ENCODE assay signal across 13 cellular contexts in the genomic region with DNA sequence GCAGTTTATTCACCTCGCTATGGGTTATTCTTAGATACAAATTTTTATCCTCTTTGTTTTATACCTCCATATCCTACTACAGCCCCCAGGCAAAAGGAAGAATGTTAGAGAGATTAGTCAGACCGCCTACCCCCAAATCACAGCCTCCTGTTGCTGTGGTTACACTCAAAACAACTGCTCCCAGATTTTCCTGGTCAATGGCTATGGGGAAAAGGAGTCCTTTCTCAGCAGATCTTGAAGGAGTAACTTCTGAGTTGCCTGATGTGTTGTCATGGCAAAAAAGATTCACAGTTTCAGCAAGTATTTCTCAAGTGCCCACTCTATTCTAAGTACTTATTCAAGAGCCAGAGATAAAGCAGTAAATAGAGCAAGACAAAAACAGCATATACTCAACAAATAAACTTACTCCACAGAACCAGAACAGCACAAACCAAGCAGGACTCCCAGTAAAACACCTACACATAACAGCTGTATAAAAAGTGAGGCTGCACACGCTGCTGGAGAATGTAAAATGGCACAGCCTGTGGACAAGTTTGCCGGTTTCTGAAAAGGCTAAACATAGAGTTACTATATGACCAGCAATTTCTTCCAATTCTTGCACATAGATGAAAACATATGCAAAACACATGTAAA.
A peak's percentile ranks its signal among the peaks of the same experiment; 100 is the strongest.
DNase-seq lines count a peak whose midpoint lies in the region; ATAC-seq and TF ChIP-seq lines count a peak whose summit lies in the region.
"Had no signal": no experiment of that assay in that cellular context is flagged by ENCODE, and none has a peak within 500 bp of the region (broad histone marks: within the 10 kb centered on the region; RNA-seq: fewer than 3 reads in every experiment).

No MANE protein-coding gene starts in this region.

- peak overlapping the region in 1 of 2 experiments; percentile 64; a peak in 1 of 4 replicates for H4K8ac ChIP-seq in IMR-90 (ENCODE audit: low read depth in 2 of 2, low read length in 2 of 2)

- H3K9me3 ChIP-seq in IMR-90 (ENCODE audit: control insufficient read depth, insufficient read depth, low read length) (no peaks in the 10 kb centered on the region), mesodermal cell (ENCODE audit: control insufficient read depth, low read length) (no peaks in the 10 kb centered on the region), WERI-Rb-1 (ENCODE audit: severe bottlenecking) (no peaks in the 10 kb centered on the region)

- in situ Hi-C loops in IMR-90 (cut with MboI; ENCODE audit: low sequenced_read_pairs): no loop called here

- peaks cover 15% of the 10 kb centered on the region for H3K36me3 ChIP-seq in IMR-90 (ENCODE audit: control insufficient read depth, insufficient read depth, low read length)
- H3K36me3 ChIP-seq in mesodermal cell (ENCODE audit: control insufficient read depth, insufficient read depth, low read length): peaks cover 35% of the 10 kb centered on the region
- H3K36me3 ChIP-seq in WERI-Rb-1: peaks cover 49% of the 10 kb centered on the region

- H3K27me3 Mint-ChIP-seq in activated CD8-positive, alpha-beta T cell treated with anti-CD3 and anti-CD28 coated beads, Interleukin-2, amount 10 ng/mL, durations not matched to agents 7 days and 5 days (ENCODE audit: low read depth): no peaks in the 10 kb centered on the region
- H3K27me3 Mint-ChIP-seq: stimulated activated naive CD8-positive, alpha-beta T cell treated with anti-CD3 and anti-CD28 coated beads, Interleukin-15, Interleukin-2, amounts not matched to agents 100 ng/mL and 50 ng/mL, for 24 hours had no signal

- TF ChIP-seq POLR2A in IMR-90 (IDR thresholded peaks at IDR 0.05; ENCODE audit: low read depth, low read length): no peak

- H4K20me1 ChIP-seq in IMR-90 (ENCODE audit: insufficient read depth, low read length): peaks cover 12% of the 10 kb centered on the region; the same call in 1 of the 2 replicates

- H3K4me3 Mint-ChIP-seq in activated CD8-positive, alpha-beta T cell treated with anti-CD3 and anti-CD28 coated beads, Interleukin-2, amount 10 ng/mL, durations not matched to agents 7 days and 5 days: no peak overlapping the region
- H3K4me3 Mint-ChIP-seq: stimulated activated naive CD8-positive, alpha-beta T cell treated with anti-CD3 and anti-CD28 coated beads, Interleukin-15, Interleukin-2, amounts not matched to agents 100 ng/mL and 50 ng/mL, for 24 hours had no signal

- no peak overlapping the region for H2AK5ac ChIP-seq in IMR-90 (ENCODE audit: low read depth, low read length)

- H3K36me3 Mint-ChIP-seq in activated CD8-positive, alpha-beta T cell treated with anti-CD3 and anti-CD28 coated beads, Interleukin-2, amount 10 ng/mL, durations not matched to agents 7 days and 5 days (ENCODE audit: low read depth): peaks cover 26% of the 10 kb centered on the region

- DNase-seq in AG10803 (ENCODE audit: low read depth) (peak; percentile 85), IMR-90 (peak; percentile 93), choroid plexus epithelial cell (ENCODE audit: low read depth) (peak; percentile 74), WERI-Rb-1 (no peak)
- DNase-seq in activated effector memory CD4-positive, alpha-beta T cell treated with anti-CD3 and anti-CD28 coated beads, Interleukin-2, amount 50 U/mL, for 16 hours: no peak
- no peak for DNase-seq in activated CD8-positive, alpha-beta T cell treated with anti-CD3 and anti-CD28 coated beads, Interleukin-2, amount 10 ng/mL, durations not matched to agents 7 days and 5 days
- DNase-seq in activated CD4-positive, CD25-positive, alpha-beta regulatory T cell treated with anti-CD3 and anti-CD28 coated beads, Interleukin-2, amount 50 U/mL, for 72 hours: no peak
- DNase-seq: activated naive CD4-positive, alpha-beta T cell treated with Interleukin-2 at 50 U/mL for 16 hours; NCI-H146; T-helper 1 cell had no signal

- ATAC-seq in IMR-90 (ENCODE audit: low read depth): peak; percentile 79
- ATAC-seq in activated CD8-positive, alpha-beta T cell treated with anti-CD3 and anti-CD28 coated beads, Interleukin-2, amount 10 ng/mL, durations not matched to agents 7 days and 5 days: no peak

- H3K4me1 ChIP-seq in IMR-90 (ENCODE audit: control insufficient read depth, insufficient read depth, low read length): peaks cover 11% of the 10 kb centered on the region
- H3K4me1 ChIP-seq in mesodermal cell (ENCODE audit: control insufficient read depth, insufficient read depth, low read length, poor library complexity, severe bottlenecking): peaks cover 23% of the 10 kb centered on the region

- no peak overlapping the region for H3K4me3 ChIP-seq in AG10803 (ENCODE audit: low read length)
- no peak overlapping the region for H3K4me3 ChIP-seq in IMR-90 (ENCODE audit: insufficient read depth, low read depth, low read length)
- H3K4me3 ChIP-seq in choroid plexus epithelial cell (ENCODE audit: low read depth, low read length): no peak overlapping the region
- H3K4me3 ChIP-seq in mesodermal cell (ENCODE audit: extremely low read depth, insufficient read depth, low read length, poor library complexity, severe bottlenecking): no peak overlapping the region
- no peak overlapping the region for H3K4me3 ChIP-seq in WERI-Rb-1 (ENCODE audit: low read depth, low read length)
- H3K4me3 ChIP-seq: skin epidermis had no signal

- no peak overlapping the region for H3K27ac Mint-ChIP-seq in activated CD8-positive, alpha-beta T cell treated with anti-CD3 and anti-CD28 coated beads, Interleukin-2, amount 10 ng/mL, durations not matched to agents 7 days and 5 days
- H3K27ac Mint-ChIP-seq: stimulated activated naive CD8-positive, alpha-beta T cell treated with anti-CD3 and anti-CD28 coated beads, Interleukin-15, Interleukin-2, amounts not matched to agents 100 ng/mL and 50 ng/mL, for 24 hours had no signal

- peak overlapping the region; percentile 80; the same call in 1 of the 2 replicates for H3K18ac ChIP-seq in IMR-90 (ENCODE audit: low read depth, low read length)

- no CpG with 5 or more reads among the region's 4 CpGs for WGBS in IMR-90 (ENCODE audit: extremely low coverage in 2 of 2, insufficient read length in 1 of 2), 2 experiments
- WGBS in mesodermal cell (ENCODE audit: insufficient coverage in 2 of 2), 2 experiments: 90% methylated on average over 2 of the region's 4 CpGs; no CpG with 5 or more reads in 1 of the 2 experiments

- peak overlapping the region; percentile 72 for H3K23ac ChIP-seq in IMR-90 (ENCODE audit: low read depth, low read length)

- no peak overlapping the region for H4K5ac ChIP-seq in IMR-90 (ENCODE audit: low read depth, low read length)

- H2AFZ ChIP-seq in IMR-90 (replicated peaks; ENCODE audit: low read length, poor library complexity): no peak overlapping the region

- H4K91ac ChIP-seq in IMR-90 (ENCODE audit: insufficient read depth, low read depth, low read length): peak overlapping the region; percentile 19; the same call in 1 of the 2 replicates

- H2AK9ac ChIP-seq in IMR-90 (replicated peaks; ENCODE audit: low read depth, low read length, poor library complexity): no peak overlapping the region

- intact Hi-C loops in IMR-90 (cut with micrococcal nuclease): no loop called here

- dilution Hi-C loops in IMR-90 (cut with HindIII; ENCODE audit: low sequenced_read_pairs, unreplicated experiment): no loop called here

- peak overlapping the region; percentile 72 for H2BK5ac ChIP-seq in IMR-90 (ENCODE audit: low read depth, low read length, poor library complexity, severe bottlenecking)

- H3K27me3 ChIP-seq in IMR-90 (ENCODE audit: control insufficient read depth, insufficient read depth, low read length): no peaks in the 10 kb centered on the region
- H3K27me3 ChIP-seq in WERI-Rb-1 (ENCODE audit: insufficient read depth, low read depth, severe bottlenecking): no peaks in the 10 kb centered on the region

- H3K9me1 ChIP-seq in IMR-90 (ENCODE audit: insufficient read depth, low read length): peaks cover 24% of the 10 kb centered on the region

- H3K79me1 ChIP-seq in IMR-90 (ENCODE audit: low read depth in 1 of 2, low read length in 2 of 2): peaks cover 5 to 19% of the 10 kb centered on the region in 2 experiments; a peak in 3 of 4 replicates

- TF ChIP-seq CTCF in AG10803 (conservative IDR thresholded peaks at IDR 0.05; ENCODE audit: low read length) (no peak), IMR-90 (conservative IDR thresholded peaks at IDR 0.05; ENCODE audit: low read depth, low read length) (no peak), choroid plexus epithelial cell (conservative IDR thresholded peaks at IDR 0.05; ENCODE audit: low read depth, low read length) (no peak), WERI-Rb-1 (IDR thresholded peaks at IDR 0.05; ENCODE audit: low read depth, low read length) (no peak)

- peak overlapping the region; percentile 24; the same call in 1 of the 3 replicates for H2BK15ac ChIP-seq in IMR-90 (ENCODE audit: low read depth, low read length)

- H3K4ac ChIP-seq in IMR-90 (ENCODE audit: low read depth, low read length): peak overlapping the region; percentile 77

- H3K9me3 Mint-ChIP-seq in activated CD8-positive, alpha-beta T cell treated with anti-CD3 and anti-CD28 coated beads, Interleukin-2, amount 10 ng/mL, durations not matched to agents 7 days and 5 days (ENCODE audit: insufficient read depth): no peaks in the 10 kb centered on the region
- H3K9me3 Mint-ChIP-seq: stimulated activated naive CD8-positive, alpha-beta T cell treated with anti-CD3 and anti-CD28 coated beads, Interleukin-15, Interleukin-2, amounts not matched to agents 100 ng/mL and 50 ng/mL, for 24 hours had no signal

- CTCF ChIA-PET in IMR-90 (lab: Yijun Ruan, JAX): interaction anchor here (0.6 to 0.9 kb wide), 2 partner anchors 15 to 90 kb away, joined by 3 read pairs; no protein-coding TSS in a partner anchor
- CTCF ChIA-PET in activated CD8-positive, alpha-beta T cell treated with anti-CD3 and anti-CD28 coated beads, Interleukin-2, amount 10 ng/mL, durations not matched to agents 7 days and 5 days (lab: Charles Lee): no interaction called here

- H3K27ac ChIP-seq in IMR-90 (ENCODE audit: insufficient read depth, low read length): peak overlapping the region; percentile 38
- peak overlapping the region; percentile 83 for H3K27ac ChIP-seq in mesodermal cell (ENCODE audit: low read depth, low read length, severe bottlenecking)
- H3K27ac ChIP-seq in WERI-Rb-1: no peak overlapping the region

- POLR2A ChIA-PET in IMR-90 (lab: Charles Lee; ENCODE audit: unreplicated experiment): no interaction called here
- POLR2A ChIA-PET in activated CD8-positive, alpha-beta T cell treated with anti-CD3 and anti-CD28 coated beads, Interleukin-2, amount 10 ng/mL, durations not matched to agents 7 days and 5 days (lab: Charles Lee): no interaction called here

- TF ChIP-seq RAD21 in IMR-90 (IDR thresholded peaks at IDR 0.05; ENCODE audit: low read length): no peak; the same call in 1 of the 2 replicates

- 0 out of 2 replicates have a peak overlapping the region, but pooled peaks have one; percentile 8 for H3K56ac ChIP-seq in IMR-90 (ENCODE audit: extremely low read depth, insufficient read depth, low read length)

- H2BK20ac ChIP-seq in IMR-90 (ENCODE audit: low read depth, low read length): peak overlapping the region; percentile 67

- peak overlapping the region; percentile 67 for H3K14ac ChIP-seq in IMR-90 (replicated peaks; ENCODE audit: low read depth, low read length)

- peak overlapping the region; percentile 11; the same call in 1 of the 2 replicates for H3K4me2 ChIP-seq in IMR-90 (ENCODE audit: low read depth, low read length)

- BruUV-seq in IMR-90 (replicated peaks; lab: Mats Ljungman, UMichigan): no TSS peak

- H2BK120ac ChIP-seq in IMR-90 (ENCODE audit: low read depth, low read length): peak overlapping the region; percentile 72

- no peak overlapping the region for H3K9ac ChIP-seq in IMR-90 (ENCODE audit: low read depth, low read length)

- peaks cover 2% of the 10 kb centered on the region for H3K4me1 Mint-ChIP-seq in activated CD8-positive, alpha-beta T cell treated with anti-CD3 and anti-CD28 coated beads, Interleukin-2, amount 10 ng/mL, durations not matched to agents 7 days and 5 days (ENCODE audit: low read depth)

Comparison
In these comparisons a context has a peak if more than half of its experiments do, and no peak if none do; other contexts are left out.
1. DNase-seq: peak in AG10803 (single experiment), IMR-90 (single experiment) and choroid plexus epithelial cell (single experiment); none in WERI-Rb-1 (single experiment), activated effector memory CD4-positive, alpha-beta T cell treated with anti-CD3 and anti-CD28 coated beads, Interleukin-2, amount 50 U/mL, for 16 hours (single experiment), activated CD8-positive, alpha-beta T cell treated with anti-CD3 and anti-CD28 coated beads, Interleukin-2, amount 10 ng/mL, durations not matched to agents 7 days and 5 days (single experiment) and activated CD4-positive, CD25-positive, alpha-beta regulatory T cell treated with anti-CD3 and anti-CD28 coated beads, Interleukin-2, amount 50 U/mL, for 72 hours (single experiment).